ENCODE assay signal across 8 cellular contexts in the genomic region with DNA sequence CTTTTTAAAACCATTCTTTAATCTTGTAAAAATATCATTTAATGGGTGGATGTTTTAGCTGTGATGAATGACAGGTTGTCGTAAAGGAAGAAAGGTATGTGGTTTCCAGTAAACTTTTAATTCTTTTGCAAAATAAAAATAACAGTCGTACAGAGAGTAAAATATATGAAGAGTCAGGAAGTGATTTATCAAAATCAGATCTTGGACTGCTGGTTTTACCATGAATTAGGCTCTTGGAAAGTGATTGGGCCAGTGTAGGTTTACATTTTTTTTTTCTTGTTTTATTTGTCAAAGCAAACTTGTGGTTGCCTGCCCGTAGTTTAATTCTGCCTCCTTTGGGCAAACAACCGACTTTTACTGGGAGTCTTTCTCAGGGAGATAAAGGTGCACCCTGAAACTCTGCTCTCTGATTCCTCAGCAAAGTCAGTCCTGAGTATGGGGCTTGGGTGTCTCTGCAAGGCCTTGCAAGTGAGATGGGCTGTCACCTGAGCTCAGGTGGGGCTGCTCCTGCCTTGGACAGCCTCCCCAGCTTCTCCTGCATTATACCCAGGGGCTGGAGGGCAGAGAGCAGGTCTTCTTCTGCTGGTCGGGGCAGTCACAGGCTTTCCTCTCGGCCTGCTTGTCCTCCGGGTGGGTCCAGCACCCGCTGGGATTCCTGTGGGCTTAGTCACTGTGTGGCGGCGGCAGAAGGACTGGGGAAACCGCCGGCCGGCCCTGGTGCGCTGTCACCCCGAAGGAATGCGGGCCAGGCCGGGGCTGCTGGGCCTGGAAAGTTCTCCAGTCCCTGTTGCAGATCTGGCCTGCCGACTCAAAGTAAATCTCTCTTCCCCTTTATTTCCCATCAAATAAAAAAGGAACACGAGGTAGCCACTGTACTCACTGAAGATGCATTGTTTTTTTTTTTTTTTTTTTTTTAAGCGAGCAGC.
A peak's percentile ranks its signal among the peaks of the same experiment; 100 is the strongest.
DNase-seq lines count a peak whose midpoint lies in the region; ATAC-seq and TF ChIP-seq lines count a peak whose summit lies in the region.

No MANE protein-coding gene starts in this region.

- H3K9me3 ChIP-seq in suprapubic skin: no peaks in the 10 kb centered on the region
- H3K9me3 ChIP-seq in WERI-Rb-1 (ENCODE audit: severe bottlenecking): no peaks in the 10 kb centered on the region

- ATAC-seq in GM18498 (IDR thresholded peaks at IDR 0.05; ENCODE audit: unreplicated experiment) (no peak), HG02938 (IDR thresholded peaks at IDR 0.05; ENCODE audit: unreplicated experiment) (no peak)

- H3K4me3 ChIP-seq in cardiac fibroblast (replicated peaks in 1 of 2; ENCODE audit: low read depth in 2 of 2, low read length in 2 of 2) (peak overlapping the region in 1 of 2 donors; percentile 11), suprapubic skin (no peak overlapping the region), WERI-Rb-1 (ENCODE audit: low read depth, low read length) (no peak overlapping the region)

- H3K4me1 ChIP-seq in suprapubic skin: peaks cover 46% of the 10 kb centered on the region

- H3K36me3 ChIP-seq in suprapubic skin: no peaks in the 10 kb centered on the region
- H3K36me3 ChIP-seq in WERI-Rb-1: no peaks in the 10 kb centered on the region; the same call in 1 of the 2 replicates

- TF ChIP-seq EP300 in suprapubic skin (IDR thresholded peaks at IDR 0.05): no peak

- TF ChIP-seq POLR2A in suprapubic skin (IDR thresholded peaks at IDR 0.05): no peak

- DNase-seq in HPDE6-E6E7 (ENCODE audit: extremely low spot score) (peak; percentile 98), cardiac fibroblast (ENCODE audit: low read depth in 2 of 2) (peak; percentile 94 to 96), kidney glomerular epithelial cell (lab: John Stamatoyannopoulos, UW) (peak; percentile 87), suprapubic skin (ENCODE audit: low spot score in 2 of 2) (peak; percentile 92), WERI-Rb-1 (no peak)
- DNase-seq in central memory CD4-positive, alpha-beta T cell: no peak

- TF ChIP-seq CTCF in cardiac fibroblast (IDR thresholded peaks at IDR 0.05; ENCODE audit: low read depth, low read length): no peak
- TF ChIP-seq CTCF in suprapubic skin (IDR thresholded peaks at IDR 0.05): no peak
- no peak for TF ChIP-seq CTCF in WERI-Rb-1 (IDR thresholded peaks at IDR 0.05; ENCODE audit: low read depth, low read length)

- H3K27me3 ChIP-seq in suprapubic skin (no peaks in the 10 kb centered on the region), WERI-Rb-1 (ENCODE audit: insufficient read depth, low read depth, severe bottlenecking) (no peaks in the 10 kb centered on the region)

- H3K27ac ChIP-seq in suprapubic skin (peak overlapping the region; percentile 85), WERI-Rb-1 (no peak overlapping the region)

- 38% methylated on average over 17 of the region's 20 CpGs for WGBS in suprapubic skin

Comparison
In these comparisons a context has a peak if more than half of its experiments do, and no peak if none do; other contexts are left out.
1. DNase-seq: peak in HPDE6-E6E7 (single experiment), cardiac fibroblast (2 of 2), kidney glomerular epithelial cell (single experiment) and suprapubic skin (2 of 2); none in WERI-Rb-1 (single experiment) and central memory CD4-positive, alpha-beta T cell (single experiment).